Comparison of ENCODE assay signal across 24 cellular contexts in genomic region chr1:165036403-165036802, GRCh38.
"Had no signal": no experiment of that assay in that cellular context is flagged by ENCODE, and none has a peak within 500 bp of the region (broad histone marks: within the 10 kb centered on the region; RNA-seq: fewer than 3 reads in every experiment).

No MANE protein-coding gene starts in this region.

- H3K9ac ChIP-seq: parathyroid adenoma had no signal

- H3K27me3 Mint-ChIP-seq: dendritic cell treated with granulocyte-macrophage colony-stimulating factor and Interleukin-4, amounts not matched to agents 40 ng/mL and 50 ng/mL, for 4 days; effector memory CD8-positive, alpha-beta T cell; naive B cell; type B pancreatic cell had no signal

- FAIRE-seq: colon, urothelium cell line had no signal

- H3K9me3 ChIP-seq: psoas muscle, right lobe of liver, suprapubic skin, thyroid gland had no signal

- H3K79me2 ChIP-seq: parathyroid adenoma had no signal

- H3K4me1 Mint-ChIP-seq: immature natural killer cell; naive B cell; nephron; stimulated activated effector memory CD8-positive, alpha-beta T cell treated with anti-CD3 and anti-CD28 coated beads, Interleukin-12 subunit alpha, Interleukin-12 subunit beta, amount 100 ng/mL, for 72 hours had no signal

- H3K4me1 ChIP-seq: parathyroid adenoma, psoas muscle, right lobe of liver, suprapubic skin, thyroid gland had no signal

- H3K4me3 ChIP-seq: lung, psoas muscle, right lobe of liver, suprapubic skin, thyroid gland had no signal

- H3K27ac ChIP-seq: parathyroid adenoma, psoas muscle, right lobe of liver, suprapubic skin, thyroid gland had no signal

- H3K9me3 Mint-ChIP-seq: dendritic cell treated with granulocyte-macrophage colony-stimulating factor and Interleukin-4, amounts not matched to agents 40 ng/mL and 50 ng/mL, for 4 days; effector memory CD8-positive, alpha-beta T cell; nephron; type B pancreatic cell had no signal

- H3K36me3 Mint-ChIP-seq: immature natural killer cell; naive B cell; stimulated activated effector memory CD8-positive, alpha-beta T cell treated with anti-CD3 and anti-CD28 coated beads, Interleukin-12 subunit alpha, Interleukin-12 subunit beta, amount 100 ng/mL, for 72 hours; type B pancreatic cell had no signal

- H3K36me3 ChIP-seq: right lobe of liver, suprapubic skin, thyroid gland had no signal

- H2AFZ ChIP-seq: parathyroid adenoma had no signal

- H3K4me3 Mint-ChIP-seq: dendritic cell treated with granulocyte-macrophage colony-stimulating factor and Interleukin-4, amounts not matched to agents 40 ng/mL and 50 ng/mL, for 4 days; effector memory CD8-positive, alpha-beta T cell; immature natural killer cell; naive B cell; nephron; stimulated activated effector memory CD8-positive, alpha-beta T cell treated with anti-CD3 and anti-CD28 coated beads, Interleukin-12 subunit alpha, Interleukin-12 subunit beta, amount 100 ng/mL, for 72 hours; type B pancreatic cell had no signal

- DNase-seq: effector memory CD8-positive, alpha-beta T cell; erythroblast; foreskin fibroblast; immature natural killer cell; left colon; left ventricle myocardium superior; mesendoderm; naive B cell; psoas muscle; retina; right lobe of liver; stimulated activated CD4-positive, alpha-beta T cell treated with anti-CD3 and anti-CD28 coated beads, Interleukin-4, amount 100 ng/mL, for 1 hour; stimulated activated CD8-positive, alpha-beta memory T cell treated with anti-CD3 and anti-CD28 coated beads, Interleukin-4, amount 100 ng/mL, for 48 hours; stimulated activated naive CD8-positive, alpha-beta T cell treated with anti-CD3 and anti-CD28 coated beads, Interleukin-15, Interleukin-2, amounts not matched to agents 100 U/mL and 50 U/mL, for 24 hours; thyroid gland had no signal

- H3K27ac Mint-ChIP-seq: dendritic cell treated with granulocyte-macrophage colony-stimulating factor and Interleukin-4, amounts not matched to agents 40 ng/mL and 50 ng/mL, for 4 days; effector memory CD8-positive, alpha-beta T cell; immature natural killer cell; naive B cell; nephron; stimulated activated effector memory CD8-positive, alpha-beta T cell treated with anti-CD3 and anti-CD28 coated beads, Interleukin-12 subunit alpha, Interleukin-12 subunit beta, amount 100 ng/mL, for 72 hours; type B pancreatic cell had no signal

- H3K27me3 ChIP-seq: right lobe of liver, suprapubic skin, thyroid gland had no signal
